Comparison of ENCODE assay signal across 8 cellular contexts in the genomic region with DNA sequence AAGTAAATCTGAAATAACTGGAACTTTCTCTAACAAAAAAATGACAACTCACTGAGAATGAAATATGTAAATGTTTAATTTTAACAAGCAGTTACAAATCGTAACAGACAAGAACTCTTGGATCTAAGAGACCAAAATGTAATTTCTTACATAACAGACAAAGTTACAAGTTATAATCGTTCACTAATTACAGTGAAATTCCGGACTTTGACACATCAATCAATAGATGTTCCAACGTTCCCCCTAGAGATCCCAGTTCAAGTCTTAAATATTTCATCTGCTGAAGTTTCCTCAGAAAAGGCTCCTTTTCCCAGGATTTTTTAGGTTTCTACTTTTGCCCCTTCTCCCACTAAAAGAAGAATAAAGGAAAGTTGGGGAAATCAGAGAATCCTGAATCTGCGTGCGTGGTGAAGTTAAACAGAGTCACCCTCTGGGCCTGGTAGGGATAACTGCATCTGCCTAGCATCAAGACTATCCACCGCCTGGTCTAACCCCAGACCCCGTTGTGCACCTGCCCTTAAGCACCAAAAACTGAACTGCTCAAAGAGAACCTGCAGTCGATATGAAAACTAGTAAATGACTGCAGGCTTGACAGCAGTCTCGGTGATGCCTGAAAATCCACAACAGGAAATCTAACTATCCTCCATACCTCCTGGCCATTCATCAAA. TPM values are rescaled to one million over a fixed set of nuclear protein-coding genes. Genes with fewer than 3 reads are reported as not detected.
DNase-seq lines count a peak whose midpoint lies in the region; ATAC-seq and TF ChIP-seq lines count a peak whose summit lies in the region.

No MANE protein-coding gene starts in this region.

- H3K4me1 ChIP-seq in gastroesophageal sphincter (peaks cover 0 to 72% (median 37%) of the 10 kb centered on the region in 3 donors), sigmoid colon (peaks cover 0 to 53% (median 40%) of the 10 kb centered on the region in 4 donors)

- CTCF ChIA-PET in activated CD8-positive, alpha-beta T cell treated with anti-CD3 and anti-CD28 coated beads, Interleukin-2, amount 10 ng/mL, durations not matched to agents 7 days and 5 days (lab: Charles Lee): interaction anchor here (1.0 kb wide), 2 partner anchors 63 to 208 kb away, joined by 3 to 4 read pairs; no protein-coding TSS in a partner anchor

- peak overlapping the region; percentile 86 for H3K4me3 Mint-ChIP-seq in activated CD8-positive, alpha-beta T cell treated with anti-CD3 and anti-CD28 coated beads, Interleukin-2, amount 10 ng/mL, durations not matched to agents 7 days and 5 days

- no peaks in the 10 kb centered on the region for H3K9me3 Mint-ChIP-seq in activated CD8-positive, alpha-beta T cell treated with anti-CD3 and anti-CD28 coated beads, Interleukin-2, amount 10 ng/mL, durations not matched to agents 7 days and 5 days (ENCODE audit: insufficient read depth)

- DNase-seq in GM03348 (ENCODE audit: low spot score) (peak; percentile 43), sigmoid colon (no peak), T-helper 9 cell (no peak), NCI-H2029 treated with DMSO at 0.1 percent for 48 hours (lab: John Stamatoyannopoulos, UW) (no peak)
- DNase-seq in activated CD8-positive, alpha-beta T cell treated with anti-CD3 and anti-CD28 coated beads, Interleukin-2, amount 10 ng/mL, durations not matched to agents 7 days and 5 days: peak; percentile 45

- TF ChIP-seq EP300 in gastroesophageal sphincter (IDR thresholded peaks at IDR 0.05) (no peak), sigmoid colon (IDR thresholded peaks at IDR 0.05) (no peak)

- H3K27me3 ChIP-seq in gastroesophageal sphincter: no peaks in the 10 kb centered on the region
- H3K27me3 ChIP-seq in sigmoid colon: no peaks in the 10 kb centered on the region

- no peaks in the 10 kb centered on the region for H3K27me3 Mint-ChIP-seq in activated CD8-positive, alpha-beta T cell treated with anti-CD3 and anti-CD28 coated beads, Interleukin-2, amount 10 ng/mL, durations not matched to agents 7 days and 5 days (ENCODE audit: low read depth)

- H3K9me3 ChIP-seq in gastroesophageal sphincter: no peaks in the 10 kb centered on the region
- H3K9me3 ChIP-seq in sigmoid colon: no peaks in the 10 kb centered on the region

- 4 to 11% methylated on average over 6 to 9 of the region's 10 CpGs for WGBS in gastroesophageal sphincter (ENCODE audit: low coverage in 1 of 2), 2 donors
- WGBS in sigmoid colon, 2 donors: 4 to 17% methylated on average over 10 of the region's 10 CpGs

- intact Hi-C loops in sigmoid colon (cut with DNase I): loop anchor here (5.0 to 10.0 kb wide), 4 partner anchors 45 to 967 kb away; a partner anchor contains a TSS

- TF ChIP-seq POLR2A in gastroesophageal sphincter (IDR thresholded peaks at IDR 0.05) (no peak), sigmoid colon (IDR thresholded peaks at IDR 0.05) (no peak)

- ATAC-seq in HG02852 (IDR thresholded peaks at IDR 0.05; ENCODE audit: unreplicated experiment) (peak; percentile 10), gastroesophageal sphincter (no peak), GM19023 (IDR thresholded peaks at IDR 0.05; ENCODE audit: unreplicated experiment) (no peak)
- ATAC-seq in activated CD8-positive, alpha-beta T cell treated with anti-CD3 and anti-CD28 coated beads, Interleukin-2, amount 10 ng/mL, durations not matched to agents 7 days and 5 days: no peak

- peak overlapping the region; percentile 88 for H3K27ac Mint-ChIP-seq in activated CD8-positive, alpha-beta T cell treated with anti-CD3 and anti-CD28 coated beads, Interleukin-2, amount 10 ng/mL, durations not matched to agents 7 days and 5 days

- H3K36me3 ChIP-seq in gastroesophageal sphincter (no peaks in the 10 kb centered on the region), sigmoid colon (no peaks in the 10 kb centered on the region)

- peak overlapping the region; percentile 73 to 100 (median 98) for H3K27ac ChIP-seq in gastroesophageal sphincter
- peak overlapping the region; percentile 93 to 99 (median 96) for H3K27ac ChIP-seq in sigmoid colon

- H3K4me3 ChIP-seq in gastroesophageal sphincter (peak overlapping the region; percentile 82 to 95), sigmoid colon (peak overlapping the region; percentile 66 to 95 (median 84))

- POLR2A ChIA-PET in activated CD8-positive, alpha-beta T cell treated with anti-CD3 and anti-CD28 coated beads, Interleukin-2, amount 10 ng/mL, durations not matched to agents 7 days and 5 days (lab: Charles Lee): interaction anchor here (0.6 to 1.0 kb wide), 5 partner anchors 10 to 205 kb away, joined by 3 to 4 read pairs (median 3); no protein-coding TSS in a partner anchor

- peaks cover 48% of the 10 kb centered on the region for H3K36me3 Mint-ChIP-seq in activated CD8-positive, alpha-beta T cell treated with anti-CD3 and anti-CD28 coated beads, Interleukin-2, amount 10 ng/mL, durations not matched to agents 7 days and 5 days (ENCODE audit: low read depth)

- peaks cover 54% of the 10 kb centered on the region for H3K4me1 Mint-ChIP-seq in activated CD8-positive, alpha-beta T cell treated with anti-CD3 and anti-CD28 coated beads, Interleukin-2, amount 10 ng/mL, durations not matched to agents 7 days and 5 days (ENCODE audit: low read depth)

- TF ChIP-seq CTCF in gastroesophageal sphincter (IDR thresholded peaks at IDR 0.05) (no peak), sigmoid colon (IDR thresholded peaks at IDR 0.05) (no peak)

RNA-seq across cellular contexts. Expression of a gene that starts 2.3 kb away (rescaled TPM):
- total RNA-seq in activated CD8-positive, alpha-beta T cell treated with anti-CD3 and anti-CD28 coated beads, Interleukin-2, amount 10 ng/mL, durations not matched to agents 7 days and 5 days: 10 to 100 TPM; 59.7 to 65.3 TPM
- total RNA-seq in gastroesophageal sphincter (10 to 100 TPM; 34.1 to 41.7 (median 35.4) TPM), sigmoid colon (10 to 100 TPM; 29.3 to 39.7 (median 31.3) TPM)
- 10 to 100 TPM; 27.6 to 41.8 (median 35.4) TPM for polyA plus RNA-seq in sigmoid colon

Comparison
In these comparisons a context has a peak if more than half of its experiments do, and no peak if none do; other contexts are left out.
1. DNase-seq: peak in GM03348 (single experiment) and activated CD8-positive, alpha-beta T cell treated with anti-CD3 and anti-CD28 coated beads, Interleukin-2, amount 10 ng/mL, durations not matched to agents 7 days and 5 days (single experiment); none in sigmoid colon (single experiment), T-helper 9 cell (single experiment) and NCI-H2029 treated with DMSO at 0.1 percent for 48 hours (single experiment).